9 cellular contexts compared by ENCODE assay signal in the genomic region with DNA sequence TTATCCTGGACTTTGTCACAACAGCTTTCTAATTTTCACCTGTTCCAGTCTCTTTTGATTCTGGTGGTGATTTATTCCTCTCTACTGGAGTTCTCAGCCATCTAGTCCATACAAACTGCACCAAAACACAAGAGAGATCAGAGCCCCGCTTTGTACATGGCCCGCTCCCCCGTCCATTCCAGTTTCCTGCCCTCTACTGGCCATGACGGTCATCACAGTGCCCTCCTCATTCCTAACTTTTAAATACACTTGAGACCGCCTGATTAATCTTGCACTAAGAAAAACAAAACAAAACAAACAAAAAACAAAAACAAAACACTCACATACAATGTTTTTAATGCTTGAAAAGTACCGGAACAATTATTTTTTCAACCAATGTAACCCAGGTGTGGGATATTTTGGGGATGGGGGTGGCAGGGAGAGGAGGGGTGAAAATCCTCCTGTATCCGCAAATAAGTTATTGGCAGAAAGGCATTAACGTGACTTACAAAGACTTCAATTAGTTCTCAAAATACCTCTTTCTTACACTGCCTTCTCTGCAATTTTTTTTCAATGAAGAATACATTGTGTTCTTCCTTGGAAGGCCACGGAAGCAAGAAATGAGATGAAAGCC.
DNase-seq lines count a peak whose midpoint lies in the region; ATAC-seq and TF ChIP-seq lines count a peak whose summit lies in the region.
"Had no signal": no experiment of that assay in that cellular context is flagged by ENCODE, and none has a peak within 500 bp of the region (broad histone marks: within the 10 kb centered on the region; RNA-seq: fewer than 3 reads in every experiment).

No MANE protein-coding gene starts in this region.

- H3K4me2 ChIP-seq in PC-9, result peak overlapping the region; percentile 28; the same call in 1 of the 2 replicates

- H3K9me3 ChIP-seq in HEK293 (ENCODE audit: control insufficient read depth, insufficient read depth, low read depth, low read length) (no peaks in the 10 kb centered on the region), PC-9 (ENCODE audit: insufficient read depth, low read depth) (no peaks in the 10 kb centered on the region), heart left ventricle (no peaks in the 10 kb centered on the region)

- H3F3A ChIP-seq in PC-9 (ENCODE audit: insufficient read depth, low read depth), result peaks cover 8% of the 10 kb centered on the region; the same call in 1 of the 2 replicates

- intact Hi-C loops in PC-9 (cut with micrococcal nuclease; ENCODE audit: unreplicated experiment) (loop anchor here (2.0 kb wide), 1 partner anchor 90 kb away; no protein-coding TSS in a partner anchor), heart left ventricle (cut with DNase I) (loop anchor here in 3 of 10 donors (2.0 kb wide), 2 partner anchors 86 to 88 kb away; no protein-coding TSS in a partner anchor), posterior cingulate gyrus (cut with DNase I) (no loop called here)

- POLR2A ChIA-PET in HEK293 (lab: Yijun Ruan, JAX) (no interaction called here), PC-9 (lab: Charles Lee; ENCODE audit: unreplicated experiment) (no interaction called here)

- H3K4me1 ChIP-seq in HEK293 (ENCODE audit: control insufficient read depth, insufficient read depth, low read length), result no peaks in the 10 kb centered on the region
- peaks cover 16% of the 10 kb centered on the region for H3K4me1 ChIP-seq in PC-9 (replicated peaks; ENCODE audit: insufficient read depth)
- H3K4me1 ChIP-seq in heart left ventricle, result peaks cover 0 to 4% (median 0%) of the 10 kb centered on the region in 12 donors

- no peaks in the 10 kb centered on the region for H3K27me3 ChIP-seq in PC-9 (ENCODE audit: insufficient read depth, low read depth)
- H3K27me3 ChIP-seq in heart left ventricle, result no peaks in the 10 kb centered on the region

- TF ChIP-seq CTCF in HEK293 (tag by site-specific recombination; IDR thresholded peaks at IDR 0.05) (peak; percentile 41; the same call in 1 of the 2 replicates), PC-9 (conservative IDR thresholded peaks at IDR 0.05) (peak; percentile 79), heart left ventricle (IDR thresholded peaks at IDR 0.05) (peak; percentile 33 to 67 (median 53)), omental fat pad (IDR thresholded peaks at IDR 0.05) (no peak)

- H4K20me1 ChIP-seq in PC-9 (ENCODE audit: insufficient read depth), result no peaks in the 10 kb centered on the region

- H3K4me3 ChIP-seq in HEK293 (ENCODE audit: low read depth, low read length), result no peak overlapping the region
- no peak overlapping the region for H3K4me3 ChIP-seq in PC-9
- H3K4me3 ChIP-seq in heart left ventricle, result no peak overlapping the region
- H3K4me3 ChIP-seq: SK-N-MC had no signal

- H3K36me3 ChIP-seq in HEK293 (ENCODE audit: control insufficient read depth in 2 of 2, insufficient read depth in 1 of 2, low read length in 2 of 2), result no peaks in the 10 kb centered on the region
- H3K36me3 ChIP-seq in PC-9 (ENCODE audit: low read depth), result no peaks in the 10 kb centered on the region
- H3K36me3 ChIP-seq in heart left ventricle, result no peaks in the 10 kb centered on the region

- H3K27ac ChIP-seq in HEK293 (ENCODE audit: extremely low read depth, low read depth, low read length), result no peak overlapping the region
- H3K27ac ChIP-seq in PC-9, result no peak overlapping the region
- no peak overlapping the region for H3K27ac ChIP-seq in heart left ventricle
- H3K27ac ChIP-seq: SK-N-MC had no signal

- no peaks in the 10 kb centered on the region for H3K9me2 ChIP-seq in PC-9 (ENCODE audit: insufficient read depth)

- H3K79me2 ChIP-seq in PC-9 (ENCODE audit: low read depth), result no peaks in the 10 kb centered on the region

- WGBS in heart left ventricle, 4 donors, result 66 to 76% (median 68%) methylated on average over 9 of the region's 9 CpGs

- H2AFZ ChIP-seq in PC-9, result no peak overlapping the region

- peak; percentile 90 for DNase-seq in DMS53 (lab: John Stamatoyannopoulos, UW)
- peak in 1 of 2 experiments; percentile 14 for DNase-seq in PC-9
- peak in 3 of 5 donors; percentile 20 to 33 (median 32) for DNase-seq in heart left ventricle
- DNase-seq in T1000 (lab: John Stamatoyannopoulos, UW), result no peak
- no peak for DNase-seq in omental fat pad (ENCODE audit: low spot score)
- DNase-seq in posterior cingulate gyrus, result no peak

- CTCF ChIA-PET in HEK293 (lab: Yijun Ruan, JAX), result interaction anchor here (0.6 to 1.1 kb wide), 6 partner anchors 10 to 469 kb away, joined by 3 to 7 read pairs (median 4); no protein-coding TSS in a partner anchor
- CTCF ChIA-PET in PC-9 (lab: Charles Lee), result interaction anchor here (0.6 kb wide), 1 partner anchor 356 kb away, joined by 3 read pairs; no protein-coding TSS in a partner anchor

- no TSS peak for BruUV-seq in PC-9 (replicated peaks; lab: Mats Ljungman, UMichigan)

- TF ChIP-seq POLR2A in heart left ventricle (IDR thresholded peaks at IDR 0.05), result no peak

- ATAC-seq in heart left ventricle (peak in 3 of 4 donors; percentile 50 to 75 (median 69)), HG03025 (IDR thresholded peaks at IDR 0.05; ENCODE audit: low FRiP score, unreplicated experiment) (no peak), omental fat pad (ENCODE audit: low FRiP score) (no peak)

TF ChIP-seq in HEK293, 187 proteins besides CTCF, POLR2A, EP300 and RAD21:
- no peak for TF ChIP-seq ZNF2 (tag by site-specific recombination; IDR thresholded peaks at IDR 0.05)
- TF ChIP-seq ZNF23 (tag by site-specific recombination; IDR thresholded peaks at IDR 0.05; ENCODE audit: borderline replicate concordance), result no peak
- no peak for TF ChIP-seq EGR2 (tag by site-specific recombination; IDR thresholded peaks at IDR 0.05; ENCODE audit: low read depth)
- TF ChIP-seq ZNF48 (tag by site-specific recombination; IDR thresholded peaks at IDR 0.05), result no peak
- no peak for TF ChIP-seq ZNF501 (tag by site-specific recombination; IDR thresholded peaks at IDR 0.05)
- TF ChIP-seq ZNF138 (tag by site-specific recombination; IDR thresholded peaks at IDR 0.05; ENCODE audit: borderline replicate concordance), result no peak
- no peak for TF ChIP-seq REPIN1 (tag by site-specific recombination; IDR thresholded peaks at IDR 0.05; ENCODE audit: low read depth)
- TF ChIP-seq ZNF214 (tag by site-specific recombination; IDR thresholded peaks at IDR 0.05; ENCODE audit: borderline replicate concordance), result no peak
- TF ChIP-seq ZNF114 (tag by site-specific recombination; IDR thresholded peaks at IDR 0.05), result no peak
- no peak for TF ChIP-seq ZNF670 (tag by site-specific recombination; IDR thresholded peaks at IDR 0.05; ENCODE audit: low read depth)
- no peak for TF ChIP-seq ZNF76 (tag by site-specific recombination; IDR thresholded peaks at IDR 0.05; ENCODE audit: borderline replicate concordance, low read depth)
- no peak for TF ChIP-seq ZNF747 (tag by site-specific recombination; IDR thresholded peaks at IDR 0.05)
- TF ChIP-seq ZNF362 (tag by site-specific recombination; IDR thresholded peaks at IDR 0.05), result no peak

Comparison
In these comparisons a context has a peak if more than half of its experiments do, and no peak if none do; other contexts are left out.
1. DNase-seq: peak in DMS53 (single experiment) and heart left ventricle (3 of 5); none in T1000 (single experiment), omental fat pad (single experiment) and posterior cingulate gyrus (0 of 10).
2. CTCF ChIP-seq: peak in HEK293 (single experiment), PC-9 (single experiment) and heart left ventricle (12 of 12); none in omental fat pad (0 of 3).
3. ATAC-seq: peak in heart left ventricle (3 of 4); none in HG03025 (single experiment) and omental fat pad (single experiment).